Comparison of ENCODE assay signal across 8 cellular contexts in the genomic region with DNA sequence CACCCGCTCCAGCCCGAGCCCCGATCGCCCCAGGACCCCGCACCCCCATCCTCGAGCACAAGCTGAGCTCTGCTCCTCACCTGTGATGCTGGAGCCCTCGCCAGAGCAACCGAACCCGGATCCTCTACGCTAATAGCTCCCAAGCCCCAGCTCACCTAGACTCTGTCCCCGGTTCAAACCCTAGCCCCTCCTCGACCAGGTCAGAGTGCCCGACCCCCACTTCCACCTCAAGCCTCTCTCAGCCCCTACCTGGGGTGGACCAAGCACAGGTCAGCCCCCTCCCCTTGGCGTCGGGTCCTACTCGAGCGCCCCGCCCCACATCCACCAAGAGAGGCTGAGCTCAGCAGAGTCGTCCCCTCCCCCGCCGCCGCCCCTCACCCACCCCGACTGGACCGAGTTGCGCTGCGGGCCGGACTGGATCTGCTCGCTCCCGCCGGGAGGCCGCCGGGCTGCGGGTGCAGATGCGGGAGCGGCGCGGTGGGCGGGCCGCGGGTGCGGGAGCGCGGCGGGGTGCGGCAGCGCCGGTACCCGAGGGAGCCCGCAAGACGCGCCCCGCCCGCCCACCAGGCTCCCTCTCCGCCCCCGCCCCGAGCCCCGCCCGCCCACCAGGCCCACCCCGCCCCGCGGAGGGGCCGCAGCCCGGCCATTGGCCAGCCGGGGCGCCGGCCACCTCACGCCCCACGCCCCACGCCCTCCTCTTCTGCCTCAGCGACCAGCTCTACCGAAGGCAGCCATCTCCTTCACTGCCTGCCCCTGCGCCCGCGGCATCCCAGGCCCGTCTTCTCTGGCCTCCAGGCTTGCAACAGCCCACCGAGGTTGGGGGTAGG. TPM values are rescaled to one million over a fixed set of nuclear protein-coding genes. Genes with fewer than 3 reads are reported as not detected.
DNase-seq lines count a peak whose midpoint lies in the region; ATAC-seq and TF ChIP-seq lines count a peak whose summit lies in the region.

No MANE protein-coding gene starts in this region.

- H3K4me1 Mint-ChIP-seq in activated CD4-positive, alpha-beta T cell treated with anti-CD3 and anti-CD28 coated beads for 36 hours, result peaks cover 11% of the 10 kb centered on the region
- H3K4me1 Mint-ChIP-seq in WTC11, result peaks cover 28% of the 10 kb centered on the region

- ATAC-seq in activated CD4-positive, alpha-beta T cell treated with anti-CD3 and anti-CD28 coated beads for 36 hours, result peak; percentile 19
- ATAC-seq in WTC11 (peak; percentile 83), GM18909 (IDR thresholded peaks at IDR 0.05; ENCODE audit: poor library complexity, unreplicated experiment) (no peak)

- no peaks in the 10 kb centered on the region for H3K9me3 Mint-ChIP-seq in activated CD4-positive, alpha-beta T cell treated with anti-CD3 and anti-CD28 coated beads for 36 hours (ENCODE audit: low read depth)
- H3K9me3 Mint-ChIP-seq in WTC11, result no peaks in the 10 kb centered on the region

- POLR2A ChIA-PET in activated CD4-positive, alpha-beta T cell treated with anti-CD3 and anti-CD28 coated beads for 36 hours (lab: Charles Lee), result no interaction called here
- POLR2A ChIA-PET in WTC11 (lab: Charles Lee), result interaction anchor here (0.7 to 1.2 kb wide), 5 partner anchors 9 to 102 kb away, joined by 3 read pairs; no protein-coding TSS in a partner anchor

- H3K36me3 Mint-ChIP-seq in activated CD4-positive, alpha-beta T cell treated with anti-CD3 and anti-CD28 coated beads for 36 hours (ENCODE audit: low read depth), result no peaks in the 10 kb centered on the region
- H3K36me3 Mint-ChIP-seq in WTC11, result no peaks in the 10 kb centered on the region

- CTCF ChIA-PET in activated CD4-positive, alpha-beta T cell treated with anti-CD3 and anti-CD28 coated beads for 36 hours (lab: Charles Lee), result interaction anchor here (1.0 kb wide), 1 partner anchor 10 kb away, joined by 3 read pairs; no protein-coding TSS in a partner anchor
- CTCF ChIA-PET in WTC11 (lab: Charles Lee), result interaction anchor here (0.5 to 3.5 kb wide), 15 partner anchors 10 to 981 kb away, joined by 3 to 36 read pairs (median 4); no protein-coding TSS in a partner anchor

- no peak for TF ChIP-seq CTCF in WTC11 (IDR thresholded peaks at IDR 0.05)

- intact Hi-C loops in activated CD4-positive, alpha-beta T cell treated with anti-CD3 and anti-CD28 coated beads for 36 hours (cut with DNase I, micrococcal nuclease), result no loop called here

- peak; percentile 11 for DNase-seq in activated CD4-positive, alpha-beta T cell treated with anti-CD3 and anti-CD28 coated beads for 36 hours
- DNase-seq in activated CD4-positive, alpha-beta T cell treated with anti-CD3 and anti-CD28 coated beads, Interleukin-2, amount 50 U/mL, for 48 hours, result no peak
- DNase-seq in WTC11 (ENCODE audit: low spot score) (peak; percentile 81), glomerular visceral epithelial cell (ENCODE audit: extremely low spot score) (peak; percentile 81), nucleus accumbens (lab: John Stamatoyannopoulos, UW) (peak in 39 of 56 donors; percentile 9 to 70 (median 47)), pons (ENCODE audit: low spot score) (no peak), NCI-H2029 treated with DMSO at 0.1 percent for 48 hours (lab: John Stamatoyannopoulos, UW) (no peak)

- peaks cover 66% of the 10 kb centered on the region for H3K27me3 Mint-ChIP-seq in activated CD4-positive, alpha-beta T cell treated with anti-CD3 and anti-CD28 coated beads for 36 hours
- peaks cover 37% of the 10 kb centered on the region for H3K27me3 Mint-ChIP-seq in WTC11 (ENCODE audit: low read depth)

- H3K4me3 Mint-ChIP-seq in activated CD4-positive, alpha-beta T cell treated with anti-CD3 and anti-CD28 coated beads for 36 hours, result peak overlapping the region; percentile 55
- H3K4me3 Mint-ChIP-seq in WTC11, result peak overlapping the region; percentile 92

- H3K27ac Mint-ChIP-seq in activated CD4-positive, alpha-beta T cell treated with anti-CD3 and anti-CD28 coated beads for 36 hours, result no peak overlapping the region
- peak overlapping the region; percentile 71 for H3K27ac Mint-ChIP-seq in WTC11

TF ChIP-seq in WTC11, 78 proteins besides CTCF, POLR2A, EP300 and RAD21:
- TF ChIP-seq SP1 (CRISPR knock-in tag; conservative IDR thresholded peaks at IDR 0.05), result peak; percentile 75
- TF ChIP-seq, protein P1, sequence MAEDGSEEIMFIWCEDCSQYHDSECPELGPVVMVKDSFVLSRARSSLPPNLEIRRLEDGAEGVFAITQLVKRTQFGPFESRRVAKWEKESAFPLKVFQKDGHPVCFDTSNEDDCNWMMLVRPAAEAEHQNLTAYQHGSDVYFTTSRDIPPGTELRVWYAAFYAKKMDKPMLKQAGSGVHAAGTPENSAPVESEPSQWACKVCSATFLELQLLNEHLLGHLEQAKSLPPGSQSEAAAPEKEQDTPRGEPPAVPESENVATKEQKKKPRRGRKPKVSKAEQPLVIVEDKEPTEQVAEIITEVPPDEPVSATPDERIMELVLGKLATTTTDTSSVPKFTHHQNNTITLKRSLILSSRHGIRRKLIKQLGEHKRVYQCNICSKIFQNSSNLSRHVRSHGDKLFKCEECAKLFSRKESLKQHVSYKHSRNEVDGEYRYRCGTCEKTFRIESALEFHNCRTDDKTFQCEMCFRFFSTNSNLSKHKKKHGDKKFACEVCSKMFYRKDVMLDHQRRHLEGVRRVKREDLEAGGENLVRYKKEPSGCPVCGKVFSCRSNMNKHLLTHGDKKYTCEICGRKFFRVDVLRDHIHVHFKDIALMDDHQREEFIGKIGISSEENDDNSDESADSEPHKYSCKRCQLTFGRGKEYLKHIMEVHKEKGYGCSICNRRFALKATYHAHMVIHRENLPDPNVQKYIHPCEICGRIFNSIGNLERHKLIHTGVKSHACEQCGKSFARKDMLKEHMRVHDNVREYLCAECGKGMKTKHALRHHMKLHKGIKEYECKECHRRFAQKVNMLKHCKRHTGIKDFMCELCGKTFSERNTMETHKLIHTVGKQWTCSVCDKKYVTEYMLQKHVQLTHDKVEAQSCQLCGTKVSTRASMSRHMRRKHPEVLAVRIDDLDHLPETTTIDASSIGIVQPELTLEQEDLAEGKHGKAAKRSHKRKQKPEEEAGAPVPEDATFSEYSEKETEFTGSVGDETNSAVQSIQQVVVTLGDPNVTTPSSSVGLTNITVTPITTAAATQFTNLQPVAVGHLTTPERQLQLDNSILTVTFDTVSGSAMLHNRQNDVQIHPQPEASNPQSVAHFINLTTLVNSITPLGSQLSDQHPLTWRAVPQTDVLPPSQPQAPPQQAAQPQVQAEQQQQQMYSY (CRISPR knock-in tag; IDR thresholded peaks at IDR 0.05), result no peak

RNA-seq across cellular contexts. Expression of a gene that starts 0.6 kb away (rescaled TPM):
- not detected for total RNA-seq in activated CD4-positive, alpha-beta T cell treated with anti-CD3 and anti-CD28 coated beads for 36 hours
- total RNA-seq in WTC11 (2021), result 17.6 to 21.3 TPM (median 20.6 TPM) in 3 replicates

Comparison
In these comparisons a context has a peak if more than half of its experiments do, and no peak if none do; other contexts are left out.
1. DNase-seq: peak in activated CD4-positive, alpha-beta T cell treated with anti-CD3 and anti-CD28 coated beads for 36 hours (single experiment), WTC11 (single experiment), glomerular visceral epithelial cell (single experiment) and nucleus accumbens (39 of 56); none in activated CD4-positive, alpha-beta T cell treated with anti-CD3 and anti-CD28 coated beads, Interleukin-2, amount 50 U/mL, for 48 hours (0 of 2), pons (single experiment) and NCI-H2029 treated with DMSO at 0.1 percent for 48 hours (single experiment).
2. RNA of a gene that starts 0.6 kb away (total RNA-seq): 17.6 to 21.3 TPM in WTC11; not detected in activated CD4-positive, alpha-beta T cell treated with anti-CD3 and anti-CD28 coated beads for 36 hours; every median in the first group is over 10 times any median in the second.